8 cellular contexts compared by ENCODE assay signal in genomic region chr19:44846455-44847143, GRCh38. TPM values are rescaled to one million over a fixed set of nuclear protein-coding genes. Genes with fewer than 3 reads are reported as not detected.
DNase-seq lines count a peak whose midpoint lies in the region; ATAC-seq lines count a peak whose summit lies in the region.

No MANE protein-coding gene starts in this region.

- peak overlapping the region; percentile 74 for H3K4me3 Mint-ChIP-seq in activated T-cell treated with anti-CD3 and anti-CD28 coated beads, Interleukin-2, amount 50 U/mL, for 4 hours
- peak overlapping the region; percentile 83 for H3K4me3 Mint-ChIP-seq in activated naive CD8-positive, alpha-beta T cell treated with anti-CD3 and anti-CD28 coated beads, Interleukin-2, amount 50 U/mL, for 24 hours
- H3K4me3 Mint-ChIP-seq in stimulated activated naive B cell treated with anti-CD40 and anti-IgM and Interleukin-4, amounts not matched to agents 10 μg/mL and 1 μg/mL and 100 μg/mL, for 72 hours = peak overlapping the region; percentile 70 to 86

- peaks cover 18% of the 10 kb centered on the region for H3K27me3 Mint-ChIP-seq in activated T-cell treated with anti-CD3 and anti-CD28 coated beads, Interleukin-2, amount 50 U/mL, for 4 hours (ENCODE audit: low read depth)
- peaks cover 39% of the 10 kb centered on the region for H3K27me3 Mint-ChIP-seq in activated naive CD8-positive, alpha-beta T cell treated with anti-CD3 and anti-CD28 coated beads, Interleukin-2, amount 50 U/mL, for 24 hours
- H3K27me3 Mint-ChIP-seq in stimulated activated naive B cell treated with anti-CD40 and anti-IgM and Interleukin-4, amounts not matched to agents 10 μg/mL and 1 μg/mL and 100 μg/mL, for 72 hours = peaks cover 38 to 55% of the 10 kb centered on the region in 2 donors

- no peaks in the 10 kb centered on the region for H3K36me3 Mint-ChIP-seq in activated T-cell treated with anti-CD3 and anti-CD28 coated beads, Interleukin-2, amount 50 U/mL, for 4 hours (ENCODE audit: insufficient read depth)
- H3K36me3 Mint-ChIP-seq in activated naive CD8-positive, alpha-beta T cell treated with anti-CD3 and anti-CD28 coated beads, Interleukin-2, amount 50 U/mL, for 24 hours (ENCODE audit: low read depth) = no peaks in the 10 kb centered on the region
- H3K36me3 Mint-ChIP-seq in stimulated activated naive B cell treated with anti-CD40 and anti-IgM and Interleukin-4, amounts not matched to agents 10 μg/mL and 1 μg/mL and 100 μg/mL, for 72 hours = peaks cover 0 to 1% of the 10 kb centered on the region in 2 donors

- no peak for ATAC-seq in activated T-cell treated with anti-CD3 and anti-CD28 coated beads, Interleukin-2, amount 50 U/mL, for 4 hours
- no peak for ATAC-seq in activated naive CD8-positive, alpha-beta T cell treated with anti-CD3 and anti-CD28 coated beads, Interleukin-2, amount 50 U/mL, for 24 hours
- no peak for ATAC-seq in stimulated activated naive B cell treated with anti-CD40 and anti-IgM and Interleukin-4, amounts not matched to agents 10 μg/mL and 1 μg/mL and 100 μg/mL, for 72 hours (replicated peaks)
- ATAC-seq in GM21576 (IDR thresholded peaks at IDR 0.05; ENCODE audit: unreplicated experiment) = no peak

- no peak for DNase-seq in activated T-cell treated with anti-CD3 and anti-CD28 coated beads, Interleukin-2, amount 50 U/mL, for 4 hours
- no peak for DNase-seq in activated T-cell treated with anti-CD3 and anti-CD28 coated beads, Interleukin-2, amount 50 U/mL, for 1 hour
- DNase-seq in activated naive CD8-positive, alpha-beta T cell treated with anti-CD3 and anti-CD28 coated beads, Interleukin-2, amount 50 U/mL, for 24 hours = no peak
- peak; percentile 75 for DNase-seq in iPS-NIHi11 (ENCODE audit: low spot score)
- DNase-seq in stimulated activated naive B cell treated with anti-CD40 and anti-IgM and Interleukin-4, amounts not matched to agents 10 μg/mL and 1 μg/mL and 100 μg/mL, for 72 hours = no peak
- DNase-seq in NAMALWA (ENCODE audit: low spot score) = no peak
- no peak for DNase-seq in activated naive CD4-positive, alpha-beta T cell treated with Interleukin-2 at 50 U/mL for 16 hours

- peaks cover 26% of the 10 kb centered on the region for H3K4me1 Mint-ChIP-seq in activated T-cell treated with anti-CD3 and anti-CD28 coated beads, Interleukin-2, amount 50 U/mL, for 4 hours (ENCODE audit: low read depth)
- peaks cover 24% of the 10 kb centered on the region for H3K4me1 Mint-ChIP-seq in activated naive CD8-positive, alpha-beta T cell treated with anti-CD3 and anti-CD28 coated beads, Interleukin-2, amount 50 U/mL, for 24 hours
- peaks cover 22 to 25% of the 10 kb centered on the region in 2 donors for H3K4me1 Mint-ChIP-seq in stimulated activated naive B cell treated with anti-CD40 and anti-IgM and Interleukin-4, amounts not matched to agents 10 μg/mL and 1 μg/mL and 100 μg/mL, for 72 hours

- no peaks in the 10 kb centered on the region for H3K9me3 Mint-ChIP-seq in activated T-cell treated with anti-CD3 and anti-CD28 coated beads, Interleukin-2, amount 50 U/mL, for 4 hours
- H3K9me3 Mint-ChIP-seq in activated naive CD8-positive, alpha-beta T cell treated with anti-CD3 and anti-CD28 coated beads, Interleukin-2, amount 50 U/mL, for 24 hours = no peaks in the 10 kb centered on the region
- H3K9me3 Mint-ChIP-seq in stimulated activated naive B cell treated with anti-CD40 and anti-IgM and Interleukin-4, amounts not matched to agents 10 μg/mL and 1 μg/mL and 100 μg/mL, for 72 hours = no peaks in the 10 kb centered on the region

- H3K27ac Mint-ChIP-seq in activated naive CD8-positive, alpha-beta T cell treated with anti-CD3 and anti-CD28 coated beads, Interleukin-2, amount 50 U/mL, for 24 hours = no peak overlapping the region
- H3K27ac Mint-ChIP-seq in stimulated activated naive B cell treated with anti-CD40 and anti-IgM and Interleukin-4, amounts not matched to agents 10 μg/mL and 1 μg/mL and 100 μg/mL, for 72 hours = peak overlapping the region; percentile 6

RNA-seq across cellular contexts. Expression of gene NECTIN2, which starts 0.5 kb away (rescaled TPM):
- 1 to 10 TPM in 2 of 3 donors, under 1 TPM in 1; 0.66 to 1.4 (median 1.3) TPM for total RNA-seq in activated T-cell treated with anti-CD3 and anti-CD28 coated beads, Interleukin-2, amount 50 U/mL, for 4 hours

RNA-seq across cellular contexts. Expression of gene BCAM, which starts 37.7 kb away (rescaled TPM):
- total RNA-seq in activated T-cell treated with anti-CD3 and anti-CD28 coated beads, Interleukin-2, amount 50 U/mL, for 4 hours = under 1 TPM; 0.33 to 0.40 (median 0.33) TPM

RNA-seq across cellular contexts. Expression of gene TOMM40, which starts 44.5 kb away (rescaled TPM):
- 100 to 1,000 TPM; 427 to 536 (median 461) TPM for total RNA-seq in activated T-cell treated with anti-CD3 and anti-CD28 coated beads, Interleukin-2, amount 50 U/mL, for 4 hours

RNA-seq across cellular contexts. Expression of gene APOE, which starts 59.0 kb away (rescaled TPM):
- 1 to 10 TPM; 4.3 to 5.0 (median 4.9) TPM for total RNA-seq in activated T-cell treated with anti-CD3 and anti-CD28 coated beads, Interleukin-2, amount 50 U/mL, for 4 hours
